35 cellular contexts compared by ENCODE assay signal in genomic region chr16:83961591-83961990, GRCh38. TPM values are rescaled to one million over a fixed set of nuclear protein-coding genes. Genes with fewer than 3 reads are reported as not detected.
"Had no signal": no experiment of that assay in that cellular context is flagged by ENCODE, and none has a peak within 500 bp of the region (broad histone marks: within the 10 kb centered on the region; RNA-seq: fewer than 3 reads in every experiment).

No MANE protein-coding gene starts in this region.

- H3K4me3 Mint-ChIP-seq: activated CD4-positive, alpha-beta memory T cell treated with anti-CD3 and anti-CD28 coated beads for 36 hours; activated CD4-positive, alpha-beta T cell treated with anti-CD3 and anti-CD28 coated beads for 36 hours; activated CD4-positive, alpha-beta T cell treated with anti-CD3 and anti-CD28 coated beads, Interleukin-2, amount 10 ng/mL, durations not matched to agents 24 days and 14 days; activated CD8-positive, alpha-beta memory T cell treated with anti-CD3 and anti-CD28 coated beads, Interleukin-2, amount 10 ng/mL, durations not matched to agents 7 days and 5 days; activated CD8-positive, alpha-beta T cell treated with anti-CD3 and anti-CD28 coated beads, Interleukin-2, amount 10 ng/mL, durations not matched to agents 7 days and 5 days; activated naive CD4-positive, alpha-beta T cell treated with anti-CD3 and anti-CD28 coated beads for 36 hours; activated naive CD4-positive, alpha-beta T cell treated with anti-CD3 and anti-CD28 coated beads, Interleukin-2, amount 50 U/mL, for 24 hours; activated naive CD8-positive, alpha-beta T cell treated with anti-CD3 and anti-CD28 coated beads for 36 hours; activated naive CD8-positive, alpha-beta T cell treated with anti-CD3 and anti-CD28 coated beads, Interleukin-2, amount 50 U/mL, for 24 hours; activated T-helper 1 cell treated with anti-CD3 and anti-CD28 coated beads, Interleukin-12 subunit alpha, Interleukin-12 subunit beta, Interleukin-2, Interleukin-4 antibody, amounts not matched to agents 30 ng/mL and 10 ng/mL and 1 ng/mL, durations not matched to agents 14 hours and 24 hours and 36 hours had no signal

- H3K9me3 Mint-ChIP-seq: activated CD4-positive, alpha-beta memory T cell treated with anti-CD3 and anti-CD28 coated beads for 36 hours; activated CD4-positive, alpha-beta T cell treated with anti-CD3 and anti-CD28 coated beads, Interleukin-2, amount 10 ng/mL, durations not matched to agents 24 days and 14 days; activated naive CD4-positive, alpha-beta T cell treated with anti-CD3 and anti-CD28 coated beads for 36 hours; activated naive CD4-positive, alpha-beta T cell treated with anti-CD3 and anti-CD28 coated beads, Interleukin-2, amount 50 U/mL, for 24 hours; activated naive CD8-positive, alpha-beta T cell treated with anti-CD3 and anti-CD28 coated beads for 36 hours; activated naive CD8-positive, alpha-beta T cell treated with anti-CD3 and anti-CD28 coated beads, Interleukin-2, amount 50 U/mL, for 24 hours; activated T-helper 1 cell treated with anti-CD3 and anti-CD28 coated beads, Interleukin-12 subunit alpha, Interleukin-12 subunit beta, Interleukin-2, Interleukin-4 antibody, amounts not matched to agents 30 ng/mL and 10 ng/mL and 1 ng/mL, durations not matched to agents 14 hours and 24 hours and 36 hours; activated T-helper 2 cell treated with anti-CD3 and anti-CD28 coated beads, Interferon-gamma antibody, Interleukin-2, Interleukin-4, amounts not matched to agents 10 μg/mL and 5 μg/mL and 100 μg/mL, durations not matched to agents 14 hours and 24 hours and 36 hours had no signal

- H3K36me3 Mint-ChIP-seq: activated CD4-positive, alpha-beta memory T cell treated with anti-CD3 and anti-CD28 coated beads for 36 hours; activated CD8-positive, alpha-beta memory T cell treated with anti-CD3 and anti-CD28 coated beads, Interleukin-2, amount 10 ng/mL, durations not matched to agents 7 days and 5 days; activated naive CD4-positive, alpha-beta T cell treated with anti-CD3 and anti-CD28 coated beads, Interleukin-2, amount 50 U/mL, for 24 hours; activated naive CD8-positive, alpha-beta T cell treated with anti-CD3 and anti-CD28 coated beads for 36 hours had no signal

- H3K27me3 Mint-ChIP-seq: activated CD4-positive, alpha-beta T cell treated with anti-CD3 and anti-CD28 coated beads for 36 hours; activated CD4-positive, alpha-beta T cell treated with anti-CD3 and anti-CD28 coated beads, Interleukin-2, amount 10 ng/mL, durations not matched to agents 24 days and 14 days; activated CD8-positive, alpha-beta memory T cell treated with anti-CD3 and anti-CD28 coated beads, Interleukin-2, amount 10 ng/mL, durations not matched to agents 7 days and 5 days; activated naive CD4-positive, alpha-beta T cell treated with anti-CD3 and anti-CD28 coated beads, Interleukin-2, amount 50 U/mL, for 24 hours; activated naive CD8-positive, alpha-beta T cell treated with anti-CD3 and anti-CD28 coated beads for 36 hours; activated naive CD8-positive, alpha-beta T cell treated with anti-CD3 and anti-CD28 coated beads, Interleukin-2, amount 50 U/mL, for 24 hours had no signal

- H3K4me3 ChIP-seq: adrenal gland, body of pancreas, esophagus squamous epithelium, gastroesophageal sphincter had no signal

- ATAC-seq: activated CD4-positive, alpha-beta T cell treated with anti-CD3 and anti-CD28 coated beads for 36 hours; activated CD8-positive, alpha-beta memory T cell treated with anti-CD3 and anti-CD28 coated beads, Interleukin-2, amount 10 ng/mL, durations not matched to agents 7 days and 5 days; activated CD8-positive, alpha-beta T cell treated with anti-CD3 and anti-CD28 coated beads, Interleukin-2, amount 10 ng/mL, durations not matched to agents 7 days and 5 days; activated naive CD8-positive, alpha-beta T cell treated with anti-CD3 and anti-CD28 coated beads, Interleukin-2, amount 50 U/mL, for 24 hours; body of pancreas; gastroesophageal sphincter had no signal

- H3K9me3 ChIP-seq: adrenal gland, body of pancreas, esophagus squamous epithelium, gastroesophageal sphincter had no signal

- DNase-seq: activated CD4-positive, alpha-beta memory T cell treated with anti-CD3 and anti-CD28 coated beads for 36 hours; activated CD4-positive, alpha-beta T cell treated with anti-CD3 and anti-CD28 coated beads for 36 hours; activated CD4-positive, alpha-beta T cell treated with anti-CD3 and anti-CD28 coated beads, Interleukin-2, amount 10 ng/mL, durations not matched to agents 24 days and 14 days; activated CD4-positive, CD25-positive, alpha-beta regulatory T cell; activated CD4-positive, CD25-positive, alpha-beta regulatory T cell treated with anti-CD3 and anti-CD28 coated beads, Interleukin-2, amount 50 U/mL, for 72 hours; activated CD8-positive, alpha-beta memory T cell treated with anti-CD3 and anti-CD28 coated beads, Interleukin-2, amount 10 ng/mL, durations not matched to agents 7 days and 5 days; activated CD8-positive, alpha-beta memory T cell treated with anti-CD3 and anti-CD28 coated beads, Interleukin-2, amount 50 U/mL, for 4 hours; activated CD8-positive, alpha-beta T cell treated with anti-CD3 and anti-CD28 coated beads, Interleukin-2, amount 10 ng/mL, durations not matched to agents 7 days and 5 days; activated effector memory CD4-positive, alpha-beta T cell treated with anti-CD3 and anti-CD28 coated beads, Interleukin-2, amount 50 U/mL, for 16 hours; activated naive CD4-positive, alpha-beta T cell treated with anti-CD3 and anti-CD28 coated beads for 36 hours; activated naive CD8-positive, alpha-beta T cell treated with anti-CD3 and anti-CD28 coated beads for 36 hours; activated naive CD8-positive, alpha-beta T cell treated with anti-CD3 and anti-CD28 coated beads, Interleukin-2, amount 50 U/mL, for 24 hours; activated T-cell treated with anti-CD3 and anti-CD28 coated beads, Interleukin-2, amount 50 U/mL, for 1 hour; activated T-cell treated with anti-CD3 and anti-CD28 coated beads, Interleukin-2, amount 50 U/mL, for 48 hours; adrenal gland; amygdala; aorta; body of pancreas; caudate nucleus; cortex of kidney; effector CD8-positive, alpha-beta T cell; esophagus squamous epithelium; foreskin melanocyte; T-helper 2 cell had no signal

- H3K4me1 Mint-ChIP-seq: activated CD4-positive, alpha-beta T cell treated with anti-CD3 and anti-CD28 coated beads for 36 hours; activated CD4-positive, alpha-beta T cell treated with anti-CD3 and anti-CD28 coated beads, Interleukin-2, amount 10 ng/mL, durations not matched to agents 24 days and 14 days; activated CD8-positive, alpha-beta memory T cell treated with anti-CD3 and anti-CD28 coated beads, Interleukin-2, amount 10 ng/mL, durations not matched to agents 7 days and 5 days; activated naive CD4-positive, alpha-beta T cell treated with anti-CD3 and anti-CD28 coated beads, Interleukin-2, amount 50 U/mL, for 24 hours; activated naive CD8-positive, alpha-beta T cell treated with anti-CD3 and anti-CD28 coated beads for 36 hours had no signal

- H3K4me1 ChIP-seq: body of pancreas had no signal

- H3K27ac Mint-ChIP-seq: activated CD4-positive, alpha-beta memory T cell treated with anti-CD3 and anti-CD28 coated beads for 36 hours; activated CD4-positive, alpha-beta T cell treated with anti-CD3 and anti-CD28 coated beads for 36 hours; activated CD4-positive, alpha-beta T cell treated with anti-CD3 and anti-CD28 coated beads, Interleukin-2, amount 10 ng/mL, durations not matched to agents 24 days and 14 days; activated CD8-positive, alpha-beta memory T cell treated with anti-CD3 and anti-CD28 coated beads, Interleukin-2, amount 10 ng/mL, durations not matched to agents 7 days and 5 days; activated CD8-positive, alpha-beta T cell treated with anti-CD3 and anti-CD28 coated beads, Interleukin-2, amount 10 ng/mL, durations not matched to agents 7 days and 5 days; activated naive CD4-positive, alpha-beta T cell treated with anti-CD3 and anti-CD28 coated beads for 36 hours; activated naive CD4-positive, alpha-beta T cell treated with anti-CD3 and anti-CD28 coated beads, Interleukin-2, amount 50 U/mL, for 24 hours; activated naive CD8-positive, alpha-beta T cell treated with anti-CD3 and anti-CD28 coated beads for 36 hours; activated naive CD8-positive, alpha-beta T cell treated with anti-CD3 and anti-CD28 coated beads, Interleukin-2, amount 50 U/mL, for 24 hours; activated T-helper 1 cell treated with anti-CD3 and anti-CD28 coated beads, Interleukin-12 subunit alpha, Interleukin-12 subunit beta, Interleukin-2, Interleukin-4 antibody, amounts not matched to agents 30 ng/mL and 10 ng/mL and 1 ng/mL, durations not matched to agents 14 hours and 24 hours and 36 hours; activated T-helper 2 cell treated with anti-CD3 and anti-CD28 coated beads, Interferon-gamma antibody, Interleukin-2, Interleukin-4, amounts not matched to agents 10 μg/mL and 5 μg/mL and 100 μg/mL, durations not matched to agents 14 hours and 24 hours and 36 hours had no signal

- H3K27ac ChIP-seq: body of pancreas, epithelial cell of prostate, esophagus squamous epithelium, gastroesophageal sphincter had no signal

- H3K27me3 ChIP-seq: adrenal gland, body of pancreas, esophagus squamous epithelium, gastroesophageal sphincter had no signal

RNA-seq across cellular contexts. Expression of gene NECAB2, which starts 6.5 kb away (rescaled TPM):
- total RNA-seq: activated CD4-positive, alpha-beta memory T cell treated with anti-CD3 and anti-CD28 coated beads for 36 hours; activated CD4-positive, alpha-beta T cell treated with anti-CD3 and anti-CD28 coated beads for 36 hours; activated CD4-positive, alpha-beta T cell treated with anti-CD3 and anti-CD28 coated beads, Interleukin-2, amount 10 ng/mL, durations not matched to agents 24 days and 14 days; activated CD8-positive, alpha-beta memory T cell treated with anti-CD3 and anti-CD28 coated beads for 36 hours; activated CD8-positive, alpha-beta memory T cell treated with anti-CD3 and anti-CD28 coated beads, Interleukin-2, amount 10 ng/mL, durations not matched to agents 7 days and 5 days; activated CD8-positive, alpha-beta T cell treated with anti-CD3 and anti-CD28 coated beads, Interleukin-2, amount 10 ng/mL, durations not matched to agents 7 days and 5 days; activated naive CD4-positive, alpha-beta T cell treated with anti-CD3 and anti-CD28 coated beads for 36 hours; activated naive CD8-positive, alpha-beta T cell treated with anti-CD3 and anti-CD28 coated beads for 36 hours; activated T-helper 1 cell treated with anti-CD3 and anti-CD28 coated beads, Interleukin-12 subunit alpha, Interleukin-12 subunit beta, Interleukin-2, Interleukin-4 antibody, amounts not matched to agents 30 ng/mL and 10 ng/mL and 1 ng/mL, durations not matched to agents 14 hours and 24 hours and 36 hours; activated T-helper 2 cell treated with anti-CD3 and anti-CD28 coated beads, Interferon-gamma antibody, Interleukin-2, Interleukin-4, amounts not matched to agents 10 μg/mL and 5 μg/mL and 100 μg/mL, durations not matched to agents 14 hours and 24 hours and 36 hours; dermis microvascular lymphatic vessel endothelial cell; esophagus squamous epithelium; fibroblast of villous mesenchyme; glomerular endothelial cell; T-helper 1 cell treated with Interleukin-12 subunit alpha and Interleukin-12 subunit beta and Interleukin-4 antibody, amounts not matched to agents 30 ng/mL and 1 ng/mL, for 36 hours had no signal
- polyA plus RNA-seq: aorta, esophagus had no signal
